ENCODE assay signal across 7 cellular contexts in genomic region chrX:55908685-55909212, GRCh38.
A peak's percentile ranks its signal among the peaks of the same experiment; 100 is the strongest.
DNase-seq lines count a peak whose midpoint lies in the region; ATAC-seq, FAIRE-seq and TF ChIP-seq lines count a peak whose summit lies in the region.

No MANE protein-coding gene starts in this region.

- TF ChIP-seq CTCF in HEK293 (tag by site-specific recombination; IDR thresholded peaks at IDR 0.05) (no peak), K562 (IDR thresholded peaks at IDR 0.05 in 2 of 3, conservative IDR thresholded peaks at IDR 0.05 in 1 of 3; ENCODE audit: insufficient read depth in 2 of 3, low read depth in 1 of 3, low read length in 3 of 3) (no peak)

- in situ Hi-C loops in K562 (cut with MboI): no loop called here

- no peak overlapping the region for H3K27ac ChIP-seq in HEK293 (ENCODE audit: extremely low read depth, low read depth, low read length)
- no peak overlapping the region for H3K27ac ChIP-seq in K562 (ENCODE audit: extremely low read depth, low read depth, low read length)
- no peak overlapping the region for H3K27ac ChIP-seq in skeletal muscle tissue (ENCODE audit: low read depth, low read length)

- H3K9me3 ChIP-seq in HEK293 (ENCODE audit: control insufficient read depth, insufficient read depth, low read depth, low read length): no peaks in the 10 kb centered on the region
- H3K9me3 ChIP-seq in K562 (replicated peaks; ENCODE audit: control insufficient read depth, insufficient read depth, low read depth, low read length): no peaks in the 10 kb centered on the region
- H3K9me3 ChIP-seq in skeletal muscle tissue (ENCODE audit: control insufficient read depth in 3 of 3, low read length in 3 of 3): no peaks in the 10 kb centered on the region

- H3K4me2 ChIP-seq in K562 (ENCODE audit: insufficient read depth, low read length): peak overlapping the region; percentile 46

- intact Hi-C loops in K562 (cut with micrococcal nuclease): no loop called here

- H3K4me1 ChIP-seq in HEK293 (ENCODE audit: control insufficient read depth, insufficient read depth, low read length) (no peaks in the 10 kb centered on the region), K562 (replicated peaks in 1 of 2; ENCODE audit: control insufficient read depth in 2 of 2, insufficient read depth in 2 of 2, low read length in 2 of 2) (no peaks in the 10 kb centered on the region), skeletal muscle tissue (ENCODE audit: control insufficient read depth in 3 of 3, insufficient read depth in 3 of 3, low read length in 3 of 3) (no peaks in the 10 kb centered on the region)

- H3K27me3 ChIP-seq in K562 (ENCODE audit: control insufficient read depth in 2 of 2, insufficient read depth in 2 of 2, low read length in 2 of 2) (no peaks in the 10 kb centered on the region), skeletal muscle tissue (ENCODE audit: control insufficient read depth in 3 of 3, insufficient read depth in 3 of 3, low read length in 3 of 3) (peaks cover 0 to 4% (median 0%) of the 10 kb centered on the region in 3 donors)

- no peaks in the 10 kb centered on the region for H4K20me1 ChIP-seq in K562 (replicated peaks; ENCODE audit: control insufficient read depth, insufficient read depth, low read length)

- TF ChIP-seq POLR2A in GM12892 (IDR thresholded peaks at IDR 0.05; ENCODE audit: low read depth, low read length) (no peak), K562 (conservative IDR thresholded peaks at IDR 0.05) (no peak)

- peak; percentile 73 for ATAC-seq in K562
- ATAC-seq in GM21619 (IDR thresholded peaks at IDR 0.05; ENCODE audit: unreplicated experiment): no peak

- H3K9me1 ChIP-seq in K562 (ENCODE audit: control insufficient read depth, insufficient read depth, low read length): no peaks in the 10 kb centered on the region

- H2AFZ ChIP-seq in K562 (ENCODE audit: low read depth, low read length): peak overlapping the region; percentile 68

- peak; percentile 96 for FAIRE-seq in GM12892 (lab: Jason Lieb, UNC)
- no peak for FAIRE-seq in K562 (lab: Jason Lieb, UNC)

- H3K4me3 ChIP-seq in HEK293 (ENCODE audit: low read depth, low read length) (peak overlapping the region; percentile 45), K562 (peak overlapping the region; percentile 36), skeletal muscle tissue (ENCODE audit: low read length in 3 of 3) (peak overlapping the region; percentile 70 to 79 (median 77))

- 0% methylated on average over 6 of the region's 18 CpGs for WGBS in K562 (ENCODE audit: insufficient coverage, low coverage, missing lambda C conversion rate)

- H3K36me3 ChIP-seq in HEK293 (ENCODE audit: control insufficient read depth in 2 of 2, insufficient read depth in 1 of 2, low read length in 2 of 2) (no peaks in the 10 kb centered on the region), K562 (ENCODE audit: control insufficient read depth, insufficient read depth, low read length) (no peaks in the 10 kb centered on the region), skeletal muscle tissue (ENCODE audit: control insufficient read depth in 3 of 3, insufficient read depth in 3 of 3, low read length in 3 of 3) (no peaks in the 10 kb centered on the region)

- TF ChIP-seq RAD21 in K562 (CRISPR knock-in tag; conservative IDR thresholded peaks at IDR 0.05 in 1 of 2, IDR thresholded peaks at IDR 0.05 in 1 of 2): no peak

- no peaks in the 10 kb centered on the region for H3K79me2 ChIP-seq in K562 (ENCODE audit: control insufficient read depth, insufficient read depth, low read length)

- DNase-seq in GM12892 (ENCODE audit: insufficient read length) (no peak), NCI-H748 (lab: John Stamatoyannopoulos, UW; ENCODE audit: unreplicated experiment) (peak; percentile 56), K562 (ENCODE audit: extremely low read depth in 1 of 4, low spot score in 3 of 4) (peak in 1 of 4 experiments; percentile 3), iPS-NIHi11 (ENCODE audit: low spot score) (peak; percentile 42)

- CTCF ChIA-PET in HEK293 (lab: Yijun Ruan, JAX): interaction anchor here (0.5 to 0.6 kb wide), 2 partner anchors 213 to 1086 kb away, joined by 3 read pairs; no protein-coding TSS in a partner anchor
- CTCF ChIA-PET in K562 (lab: Yijun Ruan, JAX; ENCODE audit: low intra/inter-chr PET ratio): no interaction called here

- H3K9ac ChIP-seq in K562 (ENCODE audit: insufficient read depth in 1 of 2, low read depth in 2 of 2, low read length in 2 of 2) (no peak overlapping the region), skeletal muscle tissue (ENCODE audit: low read depth in 1 of 3, low read length in 3 of 3) (peak overlapping the region; percentile 61 to 69 (median 68))

- TF ChIP-seq EP300 in K562 (IDR thresholded peaks at IDR 0.05; ENCODE audit: low read length): no peak

- POLR2A ChIA-PET in HEK293 (lab: Yijun Ruan, JAX) (no interaction called here), K562 (lab: Yijun Ruan, JAX) (no interaction called here)

- no TSS peak for BruUV-seq in K562 (replicated peaks; lab: Mats Ljungman, UMichigan)

TF ChIP-seq in HEK293, 187 proteins besides CTCF, POLR2A, EP300 and RAD21:
- 0 out of 2 replicates have a peak, but pooled peaks have one; percentile 41 for TF ChIP-seq ZNF335 (tag by site-specific recombination; conservative IDR thresholded peaks at IDR 0.05)
- TF ChIP-seq ZNF18 (tag by site-specific recombination; IDR thresholded peaks at IDR 0.05): no peak
- no peak for TF ChIP-seq ZNF777 (tag by site-specific recombination; IDR thresholded peaks at IDR 0.05; ENCODE audit: borderline replicate concordance)
- no peak for TF ChIP-seq ZNF645 (tag by site-specific recombination; IDR thresholded peaks at IDR 0.05)
- no peak for TF ChIP-seq ZNF792 (tag by site-specific recombination; IDR thresholded peaks at IDR 0.05)
TF ChIP-seq in HEK293: peak in this region for 1.

TF ChIP-seq in K562, 482 proteins besides CTCF, POLR2A, EP300 and RAD21:
- TF ChIP-seq SMARCA5 (IDR thresholded peaks at IDR 0.05): no peak
- TF ChIP-seq, protein P1, sequence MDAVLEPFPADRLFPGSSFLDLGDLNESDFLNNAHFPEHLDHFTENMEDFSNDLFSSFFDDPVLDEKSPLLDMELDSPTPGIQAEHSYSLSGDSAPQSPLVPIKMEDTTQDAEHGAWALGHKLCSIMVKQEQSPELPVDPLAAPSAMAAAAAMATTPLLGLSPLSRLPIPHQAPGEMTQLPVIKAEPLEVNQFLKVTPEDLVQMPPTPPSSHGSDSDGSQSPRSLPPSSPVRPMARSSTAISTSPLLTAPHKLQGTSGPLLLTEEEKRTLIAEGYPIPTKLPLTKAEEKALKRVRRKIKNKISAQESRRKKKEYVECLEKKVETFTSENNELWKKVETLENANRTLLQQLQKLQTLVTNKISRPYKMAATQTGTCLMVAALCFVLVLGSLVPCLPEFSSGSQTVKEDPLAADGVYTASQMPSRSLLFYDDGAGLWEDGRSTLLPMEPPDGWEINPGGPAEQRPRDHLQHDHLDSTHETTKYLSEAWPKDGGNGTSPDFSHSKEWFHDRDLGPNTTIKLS (IDR thresholded peaks at IDR 0.05; ENCODE audit: borderline replicate concordance, low read depth): no peak
- no peak for TF ChIP-seq RBM34 (IDR thresholded peaks at IDR 0.05; ENCODE audit: borderline replicate concordance, insufficient read depth, low read length)
- TF ChIP-seq YY1 (IDR thresholded peaks at IDR 0.05; ENCODE audit: borderline replicate concordance in 1 of 3, control insufficient read depth in 1 of 3, extremely low read depth in 1 of 3, insufficient read depth in 3 of 3, insufficient read length in 1 of 3, insufficient replicate concordance in 2 of 3, low read depth in 1 of 3, low read length in 2 of 3): peak in 1 of 3 experiments; percentile 17
- TF ChIP-seq ZNF354B (CRISPR knock-in tag; IDR thresholded peaks at IDR 0.05): no peak
- no peak for TF ChIP-seq ZFP1 (CRISPR knock-in tag; IDR thresholded peaks at IDR 0.05)

Comparison
In these comparisons a context has a peak if more than half of its experiments do, and no peak if none do; other contexts are left out.
1. H3K9ac ChIP-seq: peak in skeletal muscle tissue (3 of 3); none in K562 (0 of 2).
2. Peak in every context shown above with its lines, with median percentiles within 50 percentile points of each other: H3K4me3 ChIP-seq.